13 cellular contexts compared by ENCODE assay signal in genomic region chr11:62498492-62499286, GRCh38.
"Had no signal": no experiment of that assay in that cellular context is flagged by ENCODE, and none has a peak within 500 bp of the region (broad histone marks: within the 10 kb centered on the region; RNA-seq: fewer than 3 reads in every experiment).

No MANE protein-coding gene starts in this region.

- H3K4me1 ChIP-seq: pancreas had no signal

- H3K36me3 ChIP-seq: heart left ventricle, pancreas, upper lobe of right lung had no signal

- H3K27me3 ChIP-seq: heart left ventricle, upper lobe of right lung had no signal

- H3K4me3 ChIP-seq: heart left ventricle, pancreas, upper lobe of right lung had no signal

- H3K9me3 ChIP-seq: heart left ventricle, pancreas, upper lobe of right lung had no signal

- DNase-seq: activated B cell treated with CpG ODN at 0.5 μM for 24 hours; activated CD4-positive, alpha-beta T cell treated with anti-CD3 and anti-CD28 coated beads for 48 hours; activated CD8-positive, alpha-beta T cell treated with anti-CD3 and anti-CD28 coated beads for 36 hours; activated gamma-delta T cell; activated T-cell treated with anti-CD3 and anti-CD28 coated beads, Interleukin-2, amount 50 U/mL, for 4 hours; caudate nucleus; pancreas; stimulated activated CD4-positive, alpha-beta T cell treated with anti-CD3 and anti-CD28 coated beads, Interleukin-15, amount 100 ng/mL, for 24 hours; stimulated activated CD4-positive, alpha-beta T cell treated with anti-CD3 and anti-CD28 coated beads, Interleukin-4, amount 100 ng/mL, for 24 hours; stimulated activated naive CD4-positive, alpha-beta T cell; upper lobe of right lung had no signal

- ATAC-seq: activated CD8-positive, alpha-beta T cell treated with anti-CD3 and anti-CD28 coated beads for 36 hours; activated naive CD4-positive, alpha-beta T cell treated with anti-CD3 and anti-CD28 coated beads, Interleukin-2, amount 50 U/mL, for 72 hours; activated T-cell treated with anti-CD3 and anti-CD28 coated beads, Interleukin-2, amount 50 U/mL, for 4 hours had no signal

- H3K27ac ChIP-seq: pancreas, upper lobe of right lung had no signal
